Comparison of ENCODE assay signal across 8 cellular contexts in the genomic region with DNA sequence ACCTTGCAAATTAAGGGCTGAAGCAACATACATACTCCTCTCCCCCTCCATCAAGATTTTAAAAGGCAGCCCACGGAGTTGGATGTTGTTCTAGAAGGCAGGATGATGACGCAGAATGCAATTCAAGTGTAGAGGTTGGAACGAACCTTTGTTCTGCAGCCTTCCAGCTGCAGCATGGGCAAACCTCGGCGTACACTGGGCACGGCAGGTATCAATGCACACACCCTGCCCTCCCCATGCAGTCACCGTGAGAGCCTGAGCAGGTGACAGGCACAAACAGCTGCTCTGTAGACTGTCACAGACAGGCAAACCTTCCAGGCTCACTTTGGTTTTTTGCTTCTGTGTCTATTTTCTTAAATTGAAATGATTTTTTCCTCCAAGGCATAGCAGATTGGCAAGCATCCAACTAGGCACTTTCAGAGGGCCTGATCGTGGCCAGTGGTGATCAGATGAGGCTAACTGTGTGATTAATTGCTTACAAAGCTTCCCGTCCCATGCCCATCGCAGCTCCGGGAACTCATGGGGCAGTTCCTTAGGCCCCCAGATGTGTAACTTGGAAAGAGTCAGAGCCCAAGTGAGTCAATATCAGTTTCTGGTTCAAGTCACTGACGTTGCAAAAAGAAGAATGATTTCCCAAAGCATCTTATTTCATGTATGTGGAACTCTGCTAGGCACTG.
DNase-seq lines count a peak whose midpoint lies in the region; ATAC-seq and TF ChIP-seq lines count a peak whose summit lies in the region.

No MANE protein-coding gene starts in this region.

- peaks cover 50% of the 10 kb centered on the region for H3F3A ChIP-seq in DOHH2 (ENCODE audit: control insufficient read depth, insufficient read depth)

- intact Hi-C loops in A673 (cut with micrococcal nuclease; ENCODE audit: unreplicated experiment): no loop called here

- H3K9ac ChIP-seq in mucosa of rectum (ENCODE audit: low read depth in 1 of 2, low read length in 2 of 2): peak overlapping the region; percentile 23 to 48

- POLR2A ChIA-PET in A673 (lab: Charles Lee; ENCODE audit: low non-redundant PET): no interaction called here

- no peak for TF ChIP-seq CTCF in DOHH2 (IDR thresholded peaks at IDR 0.05; ENCODE audit: low read depth, low read length, poor library complexity, severe bottlenecking)
- no peak for TF ChIP-seq CTCF in astrocyte of the spinal cord (IDR thresholded peaks at IDR 0.05; ENCODE audit: low read depth, low read length)
- no peak for TF ChIP-seq CTCF in A673 (conservative IDR thresholded peaks at IDR 0.05; ENCODE audit: low read depth, low read length)

- H3K4me3 ChIP-seq in DOHH2 (ENCODE audit: low read length) (peak overlapping the region; percentile 76), astrocyte of the spinal cord (ENCODE audit: low read depth, low read length) (no peak overlapping the region), mucosa of rectum (ENCODE audit: low read length in 2 of 2) (peak overlapping the region in 1 of 2 donors; percentile 5), A673 (ENCODE audit: low read depth, low read length, poor library complexity, severe bottlenecking) (no peak overlapping the region)

- TF ChIP-seq POLR2A in erythroblast (IDR thresholded peaks at IDR 0.05; ENCODE audit: low read length): no peak

- no peaks in the 10 kb centered on the region for H3K27me3 ChIP-seq in DOHH2 (ENCODE audit: control insufficient read depth, low read length)
- no peaks in the 10 kb centered on the region for H3K27me3 ChIP-seq in mucosa of rectum (ENCODE audit: control insufficient read depth in 2 of 2, insufficient read depth in 2 of 2, low read length in 2 of 2)
- no peaks in the 10 kb centered on the region for H3K27me3 ChIP-seq in A673 (replicated peaks; ENCODE audit: insufficient read depth, low read depth, low read length, poor library complexity)

- H3K9me3 ChIP-seq in DOHH2 (ENCODE audit: control insufficient read depth, insufficient read depth, low read length): no peaks in the 10 kb centered on the region
- no peaks in the 10 kb centered on the region for H3K9me3 ChIP-seq in mucosa of rectum (ENCODE audit: control insufficient read depth in 2 of 2, low read length in 2 of 2)
- H3K9me3 ChIP-seq in A673 (ENCODE audit: low read depth, low read length, poor library complexity, severe bottlenecking): no peaks in the 10 kb centered on the region

- H3K36me3 ChIP-seq in DOHH2 (ENCODE audit: control insufficient read depth, low read length) (peaks cover 65% of the 10 kb centered on the region), mucosa of rectum (ENCODE audit: control insufficient read depth in 2 of 2, insufficient read depth in 2 of 2, low read length in 2 of 2) (no peaks in the 10 kb centered on the region), A673 (ENCODE audit: insufficient read depth, low read length, poor library complexity, severe bottlenecking) (no peaks in the 10 kb centered on the region)

- H3K79me2 ChIP-seq in DOHH2 (ENCODE audit: control insufficient read depth, low read length): peaks cover 79% of the 10 kb centered on the region

- no peak overlapping the region for H3K4me2 ChIP-seq in DOHH2 (ENCODE audit: low read length)

- in situ Hi-C loops in astrocyte of the spinal cord (cut with HindIII; ENCODE audit: low sequenced_read_pairs): no loop called here

- no peaks in the 10 kb centered on the region for H4K20me1 ChIP-seq in DOHH2 (ENCODE audit: control insufficient read depth, insufficient read depth, low read depth, low read length)

- CTCF ChIA-PET in A673 (lab: Charles Lee): no interaction called here

- no peak for ATAC-seq in HG03025 (IDR thresholded peaks at IDR 0.05; ENCODE audit: low FRiP score, unreplicated experiment)

- DNase-seq in NCI-H2171 (lab: John Stamatoyannopoulos, UW) (peak; percentile 49), astrocyte of the spinal cord (ENCODE audit: low read depth, low spot score) (peak; percentile 83), erythroblast (lab: John Stamatoyannopoulos, UW) (no peak), iPS-NIHi7 (ENCODE audit: extremely low spot score) (no peak), A673 (ENCODE audit: low spot score) (no peak)

- H3K4me1 ChIP-seq in DOHH2 (ENCODE audit: control insufficient read depth, low read length) (no peaks in the 10 kb centered on the region), mucosa of rectum (ENCODE audit: control insufficient read depth in 2 of 2, insufficient read depth in 2 of 2, low read length in 2 of 2) (peaks cover 34 to 53% of the 10 kb centered on the region in 2 donors), A673 (ENCODE audit: insufficient read depth, low read length, poor library complexity, severe bottlenecking) (peaks cover 35% of the 10 kb centered on the region)

- H3K27ac ChIP-seq in DOHH2 (ENCODE audit: low read depth, low read length) (no peak overlapping the region), mucosa of rectum (ENCODE audit: low read depth in 2 of 2, low read length in 2 of 2) (peak overlapping the region; percentile 46 to 74), A673 (ENCODE audit: low read depth, low read length, poor library complexity, severe bottlenecking) (no peak overlapping the region)

- H3K9me2 ChIP-seq in DOHH2 (replicated peaks; ENCODE audit: control insufficient read depth, low read length): no peaks in the 10 kb centered on the region

- BruUV-seq in A673 (replicated peaks; lab: Mats Ljungman, UMichigan): no TSS peak

Comparison
In these comparisons a context has a peak if more than half of its experiments do, and no peak if none do; other contexts are left out.
1. H3K27ac ChIP-seq: peak in mucosa of rectum (2 of 2); none in DOHH2 (single experiment) and A673 (single experiment).
2. DNase-seq: peak in NCI-H2171 (single experiment) and astrocyte of the spinal cord (single experiment); none in erythroblast (0 of 2), iPS-NIHi7 (single experiment) and A673 (single experiment).